1 cellular context compared by ENCODE assay signal in the genomic region with DNA sequence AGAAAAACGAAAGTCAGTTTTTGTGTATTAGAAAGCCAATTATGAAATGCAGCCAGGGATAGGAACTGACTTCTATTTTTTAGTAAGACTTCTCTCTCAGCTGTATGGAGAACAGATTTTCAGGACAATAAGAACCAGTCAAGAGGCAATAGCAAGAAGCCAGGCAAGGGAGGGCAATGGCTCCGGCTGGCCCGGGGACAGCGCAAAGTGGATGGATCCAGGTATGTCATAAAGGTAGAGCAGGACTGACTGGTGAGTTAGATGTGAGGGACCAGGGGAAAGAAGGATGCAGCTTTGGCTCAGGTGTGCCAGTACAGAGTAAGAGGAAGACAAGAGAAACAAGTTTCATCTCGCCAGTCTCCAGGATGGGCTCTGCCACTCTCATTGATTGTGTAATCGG.
TF ChIP-seq lines count a peak whose summit lies in the region.

No MANE protein-coding gene starts in this region.

TF ChIP-seq in HepG2, 621 proteins besides CTCF, POLR2A, EP300 and RAD21:
- TF ChIP-seq REL (CRISPR knock-in tag; conservative IDR thresholded peaks at IDR 0.05) (no peak), CEBPB (IDR thresholded peaks at IDR 0.05; ENCODE audit: borderline replicate concordance, low read depth, low read length) (0 out of 2 replicates have a peak, but pooled peaks have one; percentile 16), ZNF451 (CRISPR knock-in tag; IDR thresholded peaks at IDR 0.05) (no peak)
